8 cellular contexts compared by ENCODE assay signal in genomic region chr2:42493885-42494433, GRCh38.
A peak's percentile ranks its signal among the peaks of the same experiment; 100 is the strongest.
DNase-seq lines count a peak whose midpoint lies in the region; ATAC-seq and TF ChIP-seq lines count a peak whose summit lies in the region.

Gene KCNG3 (minus strand): TSS chr2:42493982. CDS start chr2:42493501, 481 bp downstream.

- TF ChIP-seq CTCF in astrocyte of the spinal cord (IDR thresholded peaks at IDR 0.05; ENCODE audit: low read depth, low read length), result no peak

- H3K4me3 ChIP-seq in astrocyte of the spinal cord (ENCODE audit: low read depth, low read length), result peak within 1 kb of the TSS; percentile 44

- in situ Hi-C loops in astrocyte of the spinal cord (cut with HindIII; ENCODE audit: low sequenced_read_pairs), result no loop called here

- DNase-seq in DMS 273 (lab: John Stamatoyannopoulos, UW; ENCODE audit: unreplicated experiment), result peak; percentile 94
- DNase-seq in NCI-H1048 (lab: John Stamatoyannopoulos, UW), result peak; percentile 59
- DNase-seq in T-helper 22 cell (ENCODE audit: low read depth), result peak; percentile 35
- DNase-seq in astrocyte of the spinal cord (ENCODE audit: low read depth, low spot score), result peak; percentile 22
- peak; percentile 90 for DNase-seq in iPS-NIHi11 (ENCODE audit: low spot score)
- DNase-seq in stimulated activated CD4-positive, alpha-beta T cell treated with anti-CD3 and anti-CD28 coated beads, Interleukin-12 subunit alpha, Interleukin-12 subunit beta, amount 100 ng/mL, for 48 hours (ENCODE audit: low read depth in 2 of 3, low spot score in 1 of 3), result peak in 2 of 3 donors; percentile 20 to 61

- ATAC-seq in GM21786 (IDR thresholded peaks at IDR 0.05; ENCODE audit: unreplicated experiment), result peak; percentile 58
- ATAC-seq in HG02763 (IDR thresholded peaks at IDR 0.05; ENCODE audit: unreplicated experiment), result no peak

Comparison
In these comparisons a context has a peak if more than half of its experiments do, and no peak if none do; other contexts are left out.
1. DNase-seq: peak in every context shown above with its lines; median percentile 94 in DMS 273; 90 in iPS-NIHi11; 59 in NCI-H1048; 40 in stimulated activated CD4-positive, alpha-beta T cell treated with anti-CD3 and anti-CD28 coated beads, Interleukin-12 subunit alpha, Interleukin-12 subunit beta, amount 100 ng/mL, for 48 hours; 35 in T-helper 22 cell; 22 in astrocyte of the spinal cord.